Comparison of ENCODE assay signal across 8 cellular contexts in the genomic region with DNA sequence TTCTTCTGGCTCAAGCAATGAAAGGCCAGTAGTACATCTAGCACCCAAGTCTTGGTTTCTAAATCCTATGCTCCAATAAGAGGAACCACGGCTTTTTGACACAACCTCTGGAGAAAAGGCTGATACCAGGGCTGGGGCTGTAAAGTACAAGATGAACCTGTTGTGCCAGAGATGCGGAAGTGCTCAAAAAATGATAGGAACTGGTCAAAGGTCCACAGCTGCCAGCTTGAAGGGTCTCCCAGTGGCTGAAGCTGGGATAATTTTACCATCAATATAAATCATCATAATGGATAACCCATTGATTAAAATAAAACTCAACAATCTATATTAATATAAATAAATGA. TPM values are rescaled to one million over a fixed set of nuclear protein-coding genes. Genes with fewer than 3 reads are reported as not detected.
DNase-seq lines count a peak whose midpoint lies in the region; ATAC-seq and TF ChIP-seq lines count a peak whose summit lies in the region.

No MANE protein-coding gene starts in this region.

- 29 to 41% (median 36%) methylated on average over 2 of the region's 2 CpGs for WGBS in heart left ventricle, 4 donors
- WGBS in smooth muscle cell (ENCODE audit: low lambda C conversion rate): 59% methylated on average over 2 of the region's 2 CpGs

- TF ChIP-seq POLR2A in heart left ventricle (IDR thresholded peaks at IDR 0.05): no peak

- TF ChIP-seq CTCF in GM12865 (IDR thresholded peaks at IDR 0.05; ENCODE audit: insufficient read depth, low read depth, low read length, missing control alignments): no peak
- TF ChIP-seq CTCF in WERI-Rb-1 (IDR thresholded peaks at IDR 0.05; ENCODE audit: low read depth, low read length): no peak
- no peak for TF ChIP-seq CTCF in heart left ventricle (IDR thresholded peaks at IDR 0.05)
- TF ChIP-seq CTCF in smooth muscle cell (IDR thresholded peaks at IDR 0.05; ENCODE audit: borderline replicate concordance, insufficient read depth, poor library complexity, severe bottlenecking): no peak

- H3K9ac ChIP-seq in smooth muscle cell (ENCODE audit: low read depth): peak overlapping the region; percentile 79

- H2AFZ ChIP-seq in smooth muscle cell (ENCODE audit: low read depth): peak overlapping the region; percentile 63

- H3K27ac ChIP-seq in WERI-Rb-1: no peak overlapping the region; the same call in 1 of the 2 replicates
- peak overlapping the region in 11 of 12 donors; percentile 81 to 97 (median 88) for H3K27ac ChIP-seq in heart left ventricle
- peak overlapping the region; percentile 92 for H3K27ac ChIP-seq in smooth muscle cell (ENCODE audit: low read depth)

- H3K4me1 ChIP-seq in heart left ventricle (peaks cover 0 to 50% (median 19%) of the 10 kb centered on the region in 12 donors), smooth muscle cell (ENCODE audit: low read depth) (peaks cover 5% of the 10 kb centered on the region)

- H3K79me2 ChIP-seq in smooth muscle cell (ENCODE audit: low read depth): no peaks in the 10 kb centered on the region

- intact Hi-C loops in heart left ventricle (cut with DNase I): loop anchor here in 9 of 10 donors (1.0 to 5.0 kb wide), 7 partner anchors 34 to 219 kb away; a partner anchor contains a TSS

- H3K27me3 ChIP-seq in WERI-Rb-1 (ENCODE audit: insufficient read depth, low read depth, severe bottlenecking): no peaks in the 10 kb centered on the region
- no peaks in the 10 kb centered on the region for H3K27me3 ChIP-seq in heart left ventricle
- H3K27me3 ChIP-seq in smooth muscle cell (ENCODE audit: low read depth): no peaks in the 10 kb centered on the region

- peaks cover 11% of the 10 kb centered on the region for H3F3A ChIP-seq in smooth muscle cell (ENCODE audit: low read depth)

- DNase-seq in GM12865 (ENCODE audit: low read depth): peak; percentile 26
- no peak for DNase-seq in WERI-Rb-1
- no peak for DNase-seq in heart left ventricle
- no peak for DNase-seq in smooth muscle cell (lab: John Stamatoyannopoulos, UW; ENCODE audit: unreplicated experiment)
- no peak for DNase-seq in COR-L47 (lab: John Stamatoyannopoulos, UW)
- DNase-seq in NK-92 (lab: John Stamatoyannopoulos, UW; ENCODE audit: unreplicated experiment): no peak
- DNase-seq in glomerular visceral epithelial cell (ENCODE audit: extremely low spot score): no peak

- ATAC-seq in HG03342 (IDR thresholded peaks at IDR 0.05; ENCODE audit: unreplicated experiment) (peak; percentile 19), heart left ventricle (peak in 1 of 4 donors; percentile 9)

- no peaks in the 10 kb centered on the region for H4K20me1 ChIP-seq in smooth muscle cell (ENCODE audit: low read depth)

- peak overlapping the region; percentile 93 for H3K4me2 ChIP-seq in smooth muscle cell

- H3K4me3 ChIP-seq in GM12865 (ENCODE audit: low read depth, low read length): peak overlapping the region; percentile 84
- peak overlapping the region; percentile 77 for H3K4me3 ChIP-seq in WERI-Rb-1 (ENCODE audit: low read depth, low read length)
- peak overlapping the region in 11 of 12 donors; percentile 64 to 93 (median 76) for H3K4me3 ChIP-seq in heart left ventricle
- H3K4me3 ChIP-seq in smooth muscle cell: peak overlapping the region; percentile 78

- no peaks in the 10 kb centered on the region for H3K36me3 ChIP-seq in WERI-Rb-1
- H3K36me3 ChIP-seq in heart left ventricle: no peaks in the 10 kb centered on the region
- H3K36me3 ChIP-seq in smooth muscle cell (ENCODE audit: low read depth): no peaks in the 10 kb centered on the region

- H3K9me3 ChIP-seq in WERI-Rb-1 (ENCODE audit: severe bottlenecking) (no peaks in the 10 kb centered on the region), heart left ventricle (no peaks in the 10 kb centered on the region), smooth muscle cell (replicated peaks; ENCODE audit: low read depth) (no peaks in the 10 kb centered on the region)

RNA-seq across cellular contexts. Expression of a gene that starts 0.6 kb away (rescaled TPM):
- total RNA-seq in heart left ventricle: 10 to 100 TPM; 39.1 to 72.7 (median 52.0) TPM
- 10 to 100 TPM; 10.9 to 24.3 TPM for polyA plus RNA-seq in heart left ventricle
- 4.6 and 5.3 TPM in 2 replicates for total RNA-seq in smooth muscle cell
- polyA plus RNA-seq in smooth muscle cell: 1.9 and 3.6 TPM in 2 replicates

RNA-seq across cellular contexts. Expression of a gene that starts 39.1 kb away (rescaled TPM):
- total RNA-seq in heart left ventricle (1 to 10 TPM; 3.4 to 9.1 (median 4.4) TPM), smooth muscle cell (20.3 and 32.1 TPM in 2 replicates)
- polyA plus RNA-seq in heart left ventricle (1 to 10 TPM; 1.6 to 5.9 TPM), smooth muscle cell (6.3 and 10.9 TPM in 2 replicates)
